In genomic region chr19:12670159-12670928, GRCh38 we compare ENCODE assay signal across 8 cellular contexts. TPM values are rescaled to one million over a fixed set of nuclear protein-coding genes. Genes with fewer than 3 reads are reported as not detected.
DNase-seq lines count a peak whose midpoint lies in the region; ATAC-seq and TF ChIP-seq lines count a peak whose summit lies in the region.

No MANE protein-coding gene starts in this region.

- H4K20me1 ChIP-seq in OCI-LY7 (ENCODE audit: insufficient read depth, low read length) = no peaks in the 10 kb centered on the region

- no peaks in the 10 kb centered on the region for H3K9me3 Mint-ChIP-seq in CD4-positive, CD25-positive, alpha-beta regulatory T cell
- H3K9me3 Mint-ChIP-seq in endodermal cell = no peaks in the 10 kb centered on the region

- TF ChIP-seq CTCF in OCI-LY7 (conservative IDR thresholded peaks at IDR 0.05; ENCODE audit: low read length) (no peak), endodermal cell (conservative IDR thresholded peaks at IDR 0.05) (no peak)

- H3K4me2 ChIP-seq in OCI-LY7 (ENCODE audit: low read length) = peak overlapping the region; percentile 90

- H3K36me3 ChIP-seq in CD4-positive, CD25-positive, alpha-beta regulatory T cell (ENCODE audit: control insufficient read depth, insufficient read depth, low read length) = peaks cover 16% of the 10 kb centered on the region
- H3K36me3 ChIP-seq in OCI-LY7 (ENCODE audit: insufficient read depth, low read length) = peaks cover 36% of the 10 kb centered on the region
- peaks cover 37% of the 10 kb centered on the region for H3K36me3 ChIP-seq in endodermal cell (ENCODE audit: control insufficient read depth, insufficient read depth, low read length)
- H3K36me3 ChIP-seq in neuron (ENCODE audit: insufficient read depth, low read length) = peaks cover 31% of the 10 kb centered on the region

- no peaks in the 10 kb centered on the region for H3K27me3 ChIP-seq in CD4-positive, CD25-positive, alpha-beta regulatory T cell (ENCODE audit: control insufficient read depth, insufficient read depth, low read length)
- no peaks in the 10 kb centered on the region for H3K27me3 ChIP-seq in endodermal cell (ENCODE audit: control insufficient read depth, insufficient read depth, low read length, poor library complexity, severe bottlenecking)
- H3K27me3 ChIP-seq in neuron (ENCODE audit: insufficient read depth, low read length) = no peaks in the 10 kb centered on the region

- H3K79me2 ChIP-seq in OCI-LY7 (ENCODE audit: insufficient read depth, low read depth, low read length) = peaks cover 27% of the 10 kb centered on the region; the same call in 1 of the 2 replicates

- peak overlapping the region; percentile 91 to 100 (median 96) for H3K4me3 Mint-ChIP-seq in CD4-positive, CD25-positive, alpha-beta regulatory T cell
- peak overlapping the region; percentile 96 for H3K4me3 Mint-ChIP-seq in endodermal cell

- DNase-seq in CD4-positive, CD25-positive, alpha-beta regulatory T cell = no peak
- DNase-seq in OCI-LY7 (ENCODE audit: low spot score) = no peak
- DNase-seq in endodermal cell = peak; percentile 41
- no peak for DNase-seq in NCI-H1105 (lab: John Stamatoyannopoulos, UW)
- no peak for DNase-seq in GM19238 (ENCODE audit: insufficient read length, low spot score)

- H2AFZ ChIP-seq in OCI-LY7 (ENCODE audit: low read length) (no peak overlapping the region; the same call in 1 of the 2 replicates), neuron (ENCODE audit: low read depth, low read length) (no peak overlapping the region)

- POLR2A ChIA-PET in OCI-LY7 (lab: Charles Lee) = no interaction called here

- no peak for ATAC-seq in CD4-positive, CD25-positive, alpha-beta regulatory T cell (ENCODE audit: low read depth in 2 of 2)
- ATAC-seq in HG02798 (IDR thresholded peaks at IDR 0.05; ENCODE audit: poor library complexity, unreplicated experiment) (no peak), GM19467 (IDR thresholded peaks at IDR 0.05; ENCODE audit: unreplicated experiment) (no peak)

- H3K4me1 ChIP-seq in CD4-positive, CD25-positive, alpha-beta regulatory T cell (ENCODE audit: control insufficient read depth, insufficient read depth, low read length, poor library complexity, severe bottlenecking) = peaks cover 51% of the 10 kb centered on the region
- H3K4me1 ChIP-seq in OCI-LY7 (ENCODE audit: insufficient read depth, low read length, poor library complexity, severe bottlenecking) (peaks cover 29% of the 10 kb centered on the region), endodermal cell (ENCODE audit: control insufficient read depth, insufficient read depth, low read length) (no peaks in the 10 kb centered on the region), neuron (ENCODE audit: insufficient read depth, low read length) (peaks cover 41% of the 10 kb centered on the region)

- peak overlapping the region; percentile 56 for H3K9ac ChIP-seq in endodermal cell (ENCODE audit: extremely low read depth, low read length, poor library complexity, severe bottlenecking)

- H3K36me3 Mint-ChIP-seq in CD4-positive, CD25-positive, alpha-beta regulatory T cell = peaks cover 10% of the 10 kb centered on the region
- peaks cover 31% of the 10 kb centered on the region for H3K36me3 Mint-ChIP-seq in endodermal cell (ENCODE audit: low read depth)

- CTCF ChIA-PET in OCI-LY7 (lab: Charles Lee; ENCODE audit: unreplicated experiment) = no interaction called here

- peaks cover 5 to 58% (median 29%) of the 10 kb centered on the region in 4 donors for H3K4me1 Mint-ChIP-seq in CD4-positive, CD25-positive, alpha-beta regulatory T cell
- H3K4me1 Mint-ChIP-seq in endodermal cell = peaks cover 22% of the 10 kb centered on the region

- intact Hi-C loops in OCI-LY7 (cut with micrococcal nuclease; ENCODE audit: unreplicated experiment) = loop anchor here (5.0 kb wide), 1 partner anchor 793 kb away; no protein-coding TSS in a partner anchor

- H3K27me3 Mint-ChIP-seq in CD4-positive, CD25-positive, alpha-beta regulatory T cell = no peaks in the 10 kb centered on the region
- no peaks in the 10 kb centered on the region for H3K27me3 Mint-ChIP-seq in endodermal cell (ENCODE audit: insufficient read depth)

- peak overlapping the region; percentile 97 for H3K27ac ChIP-seq in CD4-positive, CD25-positive, alpha-beta regulatory T cell (ENCODE audit: insufficient read depth, low read length, poor library complexity, severe bottlenecking)
- peak overlapping the region; percentile 64 for H3K27ac ChIP-seq in OCI-LY7 (ENCODE audit: low read depth, low read length, poor library complexity, severe bottlenecking)
- H3K27ac ChIP-seq in endodermal cell (ENCODE audit: low read depth, low read length) = no peak overlapping the region

- H3K9me2 ChIP-seq in OCI-LY7 (ENCODE audit: insufficient read depth, low read length) = no peaks in the 10 kb centered on the region

- H3K27ac Mint-ChIP-seq in CD4-positive, CD25-positive, alpha-beta regulatory T cell = peak overlapping the region; percentile 99
- H3K27ac Mint-ChIP-seq in endodermal cell = peak overlapping the region; percentile 98

- no peaks in the 10 kb centered on the region for H3K9me3 ChIP-seq in CD4-positive, CD25-positive, alpha-beta regulatory T cell (ENCODE audit: control insufficient read depth in 2 of 2, low read length in 2 of 2)
- H3K9me3 ChIP-seq in OCI-LY7 (ENCODE audit: low read length) = no peaks in the 10 kb centered on the region
- H3K9me3 ChIP-seq in endodermal cell (ENCODE audit: control insufficient read depth, low read length) = no peaks in the 10 kb centered on the region
- no peaks in the 10 kb centered on the region for H3K9me3 ChIP-seq in neuron (ENCODE audit: low read length)

- peak overlapping the region; percentile 92 for H3K4me3 ChIP-seq in CD4-positive, CD25-positive, alpha-beta regulatory T cell (ENCODE audit: low read depth, low read length)
- H3K4me3 ChIP-seq in OCI-LY7 (ENCODE audit: low read depth, low read length, poor library complexity, severe bottlenecking) (peak overlapping the region; percentile 96), endodermal cell (ENCODE audit: low read length) (peak overlapping the region; percentile 93), neuron (ENCODE audit: low read length) (peak overlapping the region; percentile 91)

- BruUV-seq in OCI-LY7 (replicated peaks; lab: Mats Ljungman, UMichigan) = no TSS peak

- WGBS in endodermal cell (ENCODE audit: insufficient coverage in 1 of 2, insufficient read length in 1 of 2), 2 experiments = 58 to 77% methylated on average over 15 to 26 of the region's 26 CpGs

RNA-seq across cellular contexts. Expression of gene WDR83, which starts 3.7 kb away (rescaled TPM):
- total RNA-seq in CD4-positive, CD25-positive, alpha-beta regulatory T cell = 13.0 TPM
- polyA plus RNA-seq in CD4-positive, CD25-positive, alpha-beta regulatory T cell = 10 to 100 TPM; 10.6 to 18.5 (median 12.9) TPM
- 17.0 and 21.1 TPM in 2 replicates for total RNA-seq in OCI-LY7 (2014; rRNA removed; shearing (Covaris generic))
- total RNA-seq in OCI-LY7 (2022) (14.0 and 15.9 TPM in 2 replicates), endodermal cell (10 to 100 TPM; 18.8 to 26.2 TPM)
- 12.9 TPM for polyA plus RNA-seq in endodermal cell (2013, experiment 1 of 2)
- polyA plus RNA-seq in endodermal cell (2013, experiment 2 of 2) = 16.6 TPM

RNA-seq across cellular contexts. Expression of gene MAN2B1, which starts 3.8 kb away (rescaled TPM):
- 147 TPM for total RNA-seq in CD4-positive, CD25-positive, alpha-beta regulatory T cell
- 10 to 100 TPM; 46.3 to 58.6 (median 49.3) TPM for polyA plus RNA-seq in CD4-positive, CD25-positive, alpha-beta regulatory T cell
- total RNA-seq in OCI-LY7 (2014; rRNA removed; shearing (Covaris generic)) = 18.3 and 29.1 TPM in 2 replicates
- total RNA-seq in OCI-LY7 (2022) = 88.2 and 88.7 TPM in 2 replicates
- total RNA-seq in endodermal cell = 100 to 1,000 TPM; 101 to 113 TPM
- 59.4 TPM for polyA plus RNA-seq in endodermal cell (2013, experiment 1 of 2)
- polyA plus RNA-seq in endodermal cell (2013, experiment 2 of 2) = 50.9 TPM

RNA-seq across cellular contexts. Expression of gene DHPS, which starts 11.3 kb away (rescaled TPM):
- total RNA-seq in CD4-positive, CD25-positive, alpha-beta regulatory T cell = 122 TPM
- 100 to 1,000 TPM in 1 of 4 donors, 10 to 100 TPM in 3; 78.5 to 105 (median 96.8) TPM for polyA plus RNA-seq in CD4-positive, CD25-positive, alpha-beta regulatory T cell
- 91.2 and 102 TPM in 2 replicates for total RNA-seq in OCI-LY7 (2014; rRNA removed; shearing (Covaris generic))
- total RNA-seq in OCI-LY7 (2022) = 101 and 122 TPM in 2 replicates
- 10 to 100 TPM; 76.1 to 98.5 TPM for total RNA-seq in endodermal cell
- 104 TPM for polyA plus RNA-seq in endodermal cell (2013, experiment 1 of 2)
- polyA plus RNA-seq in endodermal cell (2013, experiment 2 of 2) = 94.4 TPM

RNA-seq across cellular contexts. Expression of gene GNG14, which starts 17.5 kb away (rescaled TPM):
- not detected for total RNA-seq in CD4-positive, CD25-positive, alpha-beta regulatory T cell
- polyA plus RNA-seq in CD4-positive, CD25-positive, alpha-beta regulatory T cell = not detected
- total RNA-seq in OCI-LY7 (2014; rRNA removed; shearing (Covaris generic)) = not detected in 2 replicates
- total RNA-seq in OCI-LY7 (2022) (0.93 TPM in 1 of 2 replicates, not detected in the other), endodermal cell (not detected)
- not detected for polyA plus RNA-seq in endodermal cell (2013, experiment 1 of 2)
- not detected for polyA plus RNA-seq in endodermal cell (2013, experiment 2 of 2)

RNA-seq across cellular contexts. Expression of gene FBXW9, which starts 26.1 kb away (rescaled TPM):
- total RNA-seq in CD4-positive, CD25-positive, alpha-beta regulatory T cell = 1.7 TPM
- polyA plus RNA-seq in CD4-positive, CD25-positive, alpha-beta regulatory T cell = 1 to 10 TPM; 5.0 to 8.1 (median 6.6) TPM
- 10.6 and 11.5 TPM in 2 replicates for total RNA-seq in OCI-LY7 (2014; rRNA removed; shearing (Covaris generic))
- total RNA-seq in OCI-LY7 (2022) (10.8 and 11.0 TPM in 2 replicates), endodermal cell (10 to 100 TPM; 12.6 to 14.7 TPM)
- 18.6 TPM for polyA plus RNA-seq in endodermal cell (2013, experiment 1 of 2)
- polyA plus RNA-seq in endodermal cell (2013, experiment 2 of 2) = 20.8 TPM
